In the genomic region with DNA sequence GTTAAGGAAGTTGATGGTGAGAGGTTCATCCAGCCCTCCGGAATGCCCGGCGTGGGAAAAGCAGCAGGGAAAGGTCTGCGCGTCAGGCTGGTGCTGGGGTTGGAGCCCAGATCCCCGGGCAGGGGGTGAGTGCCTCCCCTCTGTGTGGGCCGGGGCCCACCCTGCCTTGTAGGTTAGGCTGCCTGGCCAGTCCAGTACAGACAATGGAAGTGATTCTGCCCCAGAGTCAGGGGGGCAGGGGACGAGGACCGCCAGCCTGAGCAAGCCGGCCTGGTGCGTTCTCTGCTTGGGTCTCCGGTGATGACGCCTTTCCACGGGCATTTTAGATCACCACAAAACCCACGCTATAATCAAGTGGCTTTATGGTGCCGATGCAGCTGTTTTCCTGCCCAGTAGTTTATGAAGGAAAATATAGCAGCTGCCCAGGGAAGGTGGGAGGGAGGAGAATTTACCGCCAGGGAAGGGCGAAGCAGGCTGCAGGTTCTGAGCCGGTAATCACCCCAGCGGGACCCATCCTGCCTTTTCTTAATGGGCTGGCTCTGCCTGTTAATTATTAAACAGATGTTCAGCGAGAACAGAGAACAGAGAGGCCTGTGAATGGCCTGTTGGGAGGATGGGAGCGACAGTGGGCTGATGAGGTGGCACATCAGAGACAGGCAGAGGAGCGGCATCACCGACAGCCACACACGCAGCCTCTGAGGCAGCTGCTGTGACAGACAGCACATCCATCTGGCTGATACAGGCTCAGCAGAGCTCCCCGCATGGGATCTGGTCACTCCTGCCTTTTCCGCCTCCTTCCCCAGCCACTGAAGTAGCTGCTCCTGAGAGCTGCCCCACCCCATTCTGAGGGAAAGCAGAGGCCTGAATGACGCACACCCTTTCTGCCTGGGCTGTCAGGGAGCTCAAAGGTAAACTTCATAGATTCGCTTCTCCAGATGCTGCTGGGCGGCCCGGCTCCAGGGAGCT, we compare ENCODE assay signal across 9 cellular contexts. TPM values are rescaled to one million over a fixed set of nuclear protein-coding genes. Genes with fewer than 3 reads are reported as not detected.
DNase-seq lines count a peak whose midpoint lies in the region; ATAC-seq, FAIRE-seq and TF ChIP-seq lines count a peak whose summit lies in the region.
"Had no signal": no experiment of that assay in that cellular context is flagged by ENCODE, and none has a peak within 500 bp of the region (broad histone marks: within the 10 kb centered on the region; RNA-seq: fewer than 3 reads in every experiment).

No MANE protein-coding gene starts in this region.

- H3K9me3 ChIP-seq in Peyer's patch (no peaks in the 10 kb centered on the region), pancreas (no peaks in the 10 kb centered on the region)

- H3K36me3 ChIP-seq in Peyer's patch, result peaks cover 0 to 11% (median 0%) of the 10 kb centered on the region in 3 donors
- no peaks in the 10 kb centered on the region for H3K36me3 ChIP-seq in pancreas

- FAIRE-seq in pancreas (lab: Jason Lieb, UNC), result no peak
- FAIRE-seq: TTC549 had no signal

- H3K4me1 ChIP-seq in Peyer's patch (peaks cover 0 to 47% (median 9%) of the 10 kb centered on the region in 4 donors), pancreas (no peaks in the 10 kb centered on the region), foreskin keratinocyte (peaks cover 6% of the 10 kb centered on the region)

- peak overlapping the region in 2 of 4 donors; percentile 23 to 43 for H3K4me3 ChIP-seq in Peyer's patch
- H3K4me3 ChIP-seq in fibroblast of mammary gland (ENCODE audit: control insufficient read depth, low read depth, low read length), result no peak overlapping the region
- no peak overlapping the region for H3K4me3 ChIP-seq in pancreas

- intact Hi-C loops in pancreas (cut with DNase I), result no loop called here

- TF ChIP-seq CTCF in Peyer's patch (IDR thresholded peaks at IDR 0.05) (no peak), fibroblast of mammary gland (conservative IDR thresholded peaks at IDR 0.05; ENCODE audit: control insufficient read depth, insufficient read depth, low read depth, low read length) (no peak), pancreas (IDR thresholded peaks at IDR 0.05) (no peak), foreskin keratinocyte (conservative IDR thresholded peaks at IDR 0.05) (no peak)

- H3K27me3 ChIP-seq in Peyer's patch (no peaks in the 10 kb centered on the region), pancreas (no peaks in the 10 kb centered on the region), foreskin keratinocyte (no peaks in the 10 kb centered on the region)

- DNase-seq in EH (ENCODE audit: low read depth) (peak; percentile 66), Peyer's patch (peak in 2 of 3 donors; percentile 88 to 91), fibroblast of mammary gland (ENCODE audit: low read depth) (peak; percentile 59), pancreas (peak in 3 of 6 donors; percentile 14 to 56 (median 38)), H4 (ENCODE audit: low spot score) (no peak), foreskin keratinocyte (no peak)
- DNase-seq in activated CD8-positive, alpha-beta memory T cell treated with anti-CD3 and anti-CD28 coated beads for 24 hours, result no peak

- ATAC-seq in pancreas (peak in 3 of 4 donors; percentile 76 to 79 (median 78)), GM21786 (IDR thresholded peaks at IDR 0.05; ENCODE audit: unreplicated experiment) (no peak), foreskin keratinocyte (no peak)

- whole genome bisulfite sequencing in pancreas, 2 donors, result 79 to 81% methylated on average over 31 of the region's 31 CpGs

- peak; percentile 51 to 79 for TF ChIP-seq POLR2A in Peyer's patch (IDR thresholded peaks at IDR 0.05)

- H3K27ac ChIP-seq in Peyer's patch, result peak overlapping the region in 3 of 4 donors; percentile 75 to 98 (median 89)
- H3K27ac ChIP-seq in pancreas, result peak overlapping the region in 1 of 4 donors; percentile 44
- H3K27ac ChIP-seq in foreskin keratinocyte, result no peak overlapping the region

RNA-seq across cellular contexts. Expression of a gene that starts 35.2 kb away (rescaled TPM):
- total RNA-seq in Peyer's patch (100 to 1,000 TPM; 120 to 269 (median 163) TPM), pancreas (10 to 100 TPM in 2 of 6 donors, 1 to 10 TPM in 4; 2.1 to 11.9 (median 6.7) TPM), foreskin keratinocyte (19.9 and 27.8 TPM in 2 replicates)
- polyA plus RNA-seq in pancreas (10 to 100 TPM in 1 of 2 donors, 1 to 10 TPM in 1; 9.2 to 20.8 TPM), foreskin keratinocyte (26.3 and 35.9 TPM in 2 replicates)
- total RNA-seq in H4 (2014; rRNA removed; shearing (Covaris generic)), result 4.9 and 9.4 TPM in 2 replicates

Comparison
In these comparisons a context has a peak if more than half of its experiments do, and no peak if none do; other contexts are left out.
1. DNase-seq: peak in EH (single experiment), Peyer's patch (2 of 3) and fibroblast of mammary gland (single experiment); none in H4 (single experiment), activated CD8-positive, alpha-beta memory T cell treated with anti-CD3 and anti-CD28 coated beads for 24 hours (single experiment) and foreskin keratinocyte (0 of 2).
2. ATAC-seq: peak in pancreas (3 of 4); none in GM21786 (single experiment) and foreskin keratinocyte (single experiment).